27 cellular contexts compared by ENCODE assay signal in genomic region chr1:25217015-25217414, GRCh38. TPM values are rescaled to one million over a fixed set of nuclear protein-coding genes. Genes with fewer than 3 reads are reported as not detected.
"Had no signal": no experiment of that assay in that cellular context is flagged by ENCODE, and none has a peak within 500 bp of the region (broad histone marks: within the 10 kb centered on the region; RNA-seq: fewer than 3 reads in every experiment).

No MANE protein-coding gene starts in this region.

- H3K27me3 ChIP-seq: body of pancreas, cardiac muscle cell, sigmoid colon had no signal

- H3K9me3 ChIP-seq: body of pancreas, heart right ventricle, mucosa of descending colon, sigmoid colon, thoracic aorta had no signal

- H3K4me1 ChIP-seq: body of pancreas, heart right ventricle, sigmoid colon had no signal

- DNase-seq: activated B cell treated with CpG ODN at 0.5 μM for 24 hours; activated CD4-positive, alpha-beta T cell treated with anti-CD3 and anti-CD28 coated beads for 36 hours; activated CD4-positive, alpha-beta T cell treated with anti-CD3 and anti-CD28 coated beads, Interleukin-2, amount 50 U/mL, for 4 hours; activated CD8-positive, alpha-beta memory T cell treated with anti-CD3 and anti-CD28 coated beads for 24 hours; activated CD8-positive, alpha-beta memory T cell treated with anti-CD3 and anti-CD28 coated beads, Interleukin-2, amount 50 U/mL, for 4 hours; activated gamma-delta T cell; activated T-cell treated with anti-CD3 and anti-CD28 coated beads, Interleukin-2, amount 50 U/mL, for 4 hours; anterior cingulate cortex; body of pancreas; effector CD4-positive, alpha-beta T cell; foreskin fibroblast; heart right ventricle; left colon; mesenchymal stem cell; mucosa of descending colon; nucleus accumbens; sigmoid colon; stimulated activated CD4-positive, alpha-beta T cell treated with anti-CD3 and anti-CD28 coated beads, Interleukin-4, amount 100 ng/mL, for 1 hour; stimulated activated naive CD4-positive, alpha-beta T cell; T-helper 9 cell had no signal

- ATAC-seq: activated CD4-positive, alpha-beta T cell treated with anti-CD3 and anti-CD28 coated beads for 36 hours; body of pancreas; left colon; mucosa of descending colon had no signal

- H3K4me3 ChIP-seq: body of pancreas, cardiac muscle cell, heart right ventricle, mucosa of descending colon, sigmoid colon, smooth muscle cell, thoracic aorta had no signal

- H3K27ac ChIP-seq: body of pancreas, cardiac muscle cell, heart right ventricle, sigmoid colon, thoracic aorta had no signal

RNA-seq across cellular contexts. Expression of gene RHD, which starts 55.3 kb away (rescaled TPM):
- total RNA-seq: activated B cell treated with CpG ODN at 0.5 μM for 24 hours; activated CD4-positive, alpha-beta T cell treated with anti-CD3 and anti-CD28 coated beads for 36 hours; activated T-cell treated with anti-CD3 and anti-CD28 coated beads, Interleukin-2, amount 50 U/mL, for 4 hours; body of pancreas; cardiac muscle cell; epithelial cell of proximal tubule; fibroblast of lung; left colon; lower leg skin; mucosa of descending colon; smooth muscle cell; T-helper 1 cell treated with Interleukin-12 subunit alpha and Interleukin-12 subunit beta and Interleukin-4 antibody, amounts not matched to agents 30 ng/mL and 1 ng/mL, for 36 hours; thoracic aorta had no signal
